ENCODE assay signal across 11 cellular contexts in genomic region chr20:38091447-38092216, GRCh38. TPM values are rescaled to one million over a fixed set of nuclear protein-coding genes. Genes with fewer than 3 reads are reported as not detected.
DNase-seq lines count a peak whose midpoint lies in the region; ATAC-seq, FAIRE-seq and TF ChIP-seq lines count a peak whose summit lies in the region.
"Had no signal": no experiment of that assay in that cellular context is flagged by ENCODE, and none has a peak within 500 bp of the region (broad histone marks: within the 10 kb centered on the region; RNA-seq: fewer than 3 reads in every experiment).

No MANE protein-coding gene starts in this region.

- dilution Hi-C loops in IMR-90 (cut with HindIII; ENCODE audit: low sequenced_read_pairs, unreplicated experiment) = no loop called here

- peak overlapping the region; percentile 27; the same call in 1 of the 2 replicates for H2BK20ac ChIP-seq in IMR-90 (ENCODE audit: low read depth, low read length)

- H2AK9ac ChIP-seq in IMR-90 (replicated peaks; ENCODE audit: low read depth, low read length, poor library complexity) = no peak overlapping the region

- no CpG with 5 or more reads among the region's 6 CpGs for WGBS in IMR-90 (ENCODE audit: extremely low coverage in 2 of 2, insufficient read length in 1 of 2), 2 experiments

- no peaks in the 10 kb centered on the region for H4K20me1 ChIP-seq in IMR-90 (ENCODE audit: insufficient read depth, low read length)

- peak overlapping the region; percentile 57; the same call in 1 of the 2 replicates for H3K18ac ChIP-seq in IMR-90 (ENCODE audit: low read depth, low read length)

- H3K4me2 ChIP-seq in IMR-90 (ENCODE audit: low read depth, low read length) (peak overlapping the region; percentile 15; the same call in 1 of the 2 replicates), parathyroid adenoma (ENCODE audit: low read length) (no peak overlapping the region)
- H3K4me2 ChIP-seq: GM23338 had no signal

- H3K4me3 Mint-ChIP-seq in endothelial cell (ENCODE audit: unreplicated experiment) = no peak overlapping the region
- H3K4me3 Mint-ChIP-seq: GM23338 had no signal

- H2BK120ac ChIP-seq in IMR-90 (ENCODE audit: low read depth, low read length) = peak overlapping the region; percentile 27

- TF ChIP-seq CTCF in IMR-90 (conservative IDR thresholded peaks at IDR 0.05; ENCODE audit: low read depth, low read length) (no peak), endothelial cell (IDR thresholded peaks at IDR 0.05; ENCODE audit: unreplicated experiment) (no peak), parathyroid adenoma (IDR thresholded peaks at IDR 0.05) (no peak)

- peak overlapping the region; percentile 14; the same call in 1 of the 2 replicates for H3K4ac ChIP-seq in IMR-90 (ENCODE audit: low read depth, low read length)

- no peak overlapping the region; the same call in 1 of the 2 replicates for H3K23ac ChIP-seq in IMR-90 (ENCODE audit: low read depth, low read length)

- H3K36me3 ChIP-seq in IMR-90 (ENCODE audit: control insufficient read depth, insufficient read depth, low read length) (peaks cover 20% of the 10 kb centered on the region), parathyroid adenoma (ENCODE audit: control insufficient read depth, insufficient read depth, low read length) (no peaks in the 10 kb centered on the region)

- no peaks in the 10 kb centered on the region for H3K9me3 ChIP-seq in IMR-90 (ENCODE audit: control insufficient read depth, insufficient read depth, low read length)
- H3K9me3 ChIP-seq in parathyroid adenoma (ENCODE audit: control insufficient read depth, low read length) = no peaks in the 10 kb centered on the region

- intact Hi-C loops in IMR-90 (cut with micrococcal nuclease) = no loop called here

- H3K27ac ChIP-seq in IMR-90 (ENCODE audit: insufficient read depth, low read length) (peak overlapping the region; percentile 82), parathyroid adenoma (peak overlapping the region; percentile 29)

- H3K4me3 ChIP-seq in IMR-90 (ENCODE audit: insufficient read depth, low read depth, low read length) (no peak overlapping the region), parathyroid adenoma (ENCODE audit: low read depth, low read length) (no peak overlapping the region)
- H3K4me3 ChIP-seq: GM23338 had no signal

- DNase-seq in GM12892 (ENCODE audit: insufficient read length) (no peak), IMR-90 (peak; percentile 27), endothelial cell (ENCODE audit: low spot score) (no peak), NCI-H446 treated with DMSO at 0.1 percent for 48 hours (lab: John Stamatoyannopoulos, UW) (no peak), putamen (ENCODE audit: low spot score) (no peak), kidney tubule cell (ENCODE audit: low spot score) (no peak)
- DNase-seq in stimulated activated CD4-positive, alpha-beta T cell treated with anti-CD3 and anti-CD28 coated beads, Interleukin-4, amount 100 ng/mL, for 4 hours = no peak
- DNase-seq: OCI-M1; stimulated activated CD4-positive, alpha-beta T cell treated with anti-CD3 and anti-CD28 coated beads, Interleukin-2, amount 100 ng/mL, for 48 hours had no signal

- H3K9me1 ChIP-seq in IMR-90 (ENCODE audit: insufficient read depth, low read length) = peaks cover 26% of the 10 kb centered on the region

- H3K27me3 Mint-ChIP-seq in endothelial cell (ENCODE audit: unreplicated experiment) = peaks cover 6% of the 10 kb centered on the region

- peaks cover 15 to 61% of the 10 kb centered on the region in 2 experiments for H3K79me1 ChIP-seq in IMR-90 (ENCODE audit: low read depth in 1 of 2, low read length in 2 of 2)

- in situ Hi-C loops in IMR-90 (cut with MboI; ENCODE audit: low sequenced_read_pairs) = no loop called here

- peaks cover 14% of the 10 kb centered on the region for H3K4me1 Mint-ChIP-seq in endothelial cell (ENCODE audit: unreplicated experiment)

- POLR2A ChIA-PET in IMR-90 (lab: Charles Lee; ENCODE audit: unreplicated experiment) = no interaction called here

- TF ChIP-seq POLR2A in GM12892 (IDR thresholded peaks at IDR 0.05; ENCODE audit: low read depth, low read length) (no peak), IMR-90 (IDR thresholded peaks at IDR 0.05; ENCODE audit: low read depth, low read length) (no peak)

- no peak for TF ChIP-seq RAD21 in IMR-90 (IDR thresholded peaks at IDR 0.05; ENCODE audit: low read length)

- peak overlapping the region; percentile 49; the same call in 1 of the 2 replicates for H4K5ac ChIP-seq in IMR-90 (ENCODE audit: low read depth, low read length)

- H3K79me2 ChIP-seq in parathyroid adenoma = no peaks in the 10 kb centered on the region

- peaks cover 24% of the 10 kb centered on the region for H3K36me3 Mint-ChIP-seq in endothelial cell (ENCODE audit: low read depth, unreplicated experiment)

- CTCF ChIA-PET in IMR-90 (lab: Yijun Ruan, JAX) = no interaction called here

- H2BK15ac ChIP-seq in IMR-90 (ENCODE audit: low read depth, low read length) = peak overlapping the region; percentile 9; the same call in 1 of the 3 replicates

- H3K27me3 ChIP-seq in IMR-90 (ENCODE audit: control insufficient read depth, insufficient read depth, low read length) (no peaks in the 10 kb centered on the region), parathyroid adenoma (ENCODE audit: control insufficient read depth, insufficient read depth, low read length) (no peaks in the 10 kb centered on the region)

- H3K4me1 ChIP-seq in IMR-90 (ENCODE audit: control insufficient read depth, insufficient read depth, low read length) (peaks cover 26% of the 10 kb centered on the region), parathyroid adenoma (peaks cover 17% of the 10 kb centered on the region)

- no peak overlapping the region for H2AFZ ChIP-seq in IMR-90 (replicated peaks; ENCODE audit: low read length, poor library complexity)
- H2AFZ ChIP-seq in parathyroid adenoma = no peak overlapping the region
- H2AFZ ChIP-seq: GM23338 had no signal

- H3K27ac Mint-ChIP-seq in endothelial cell (ENCODE audit: unreplicated experiment) = peak overlapping the region; percentile 16
- H3K27ac Mint-ChIP-seq: GM23338 had no signal

- peak overlapping the region; percentile 31; the same call in 1 of the 2 replicates for H2AK5ac ChIP-seq in IMR-90 (ENCODE audit: low read depth, low read length)

- peak; percentile 89 for FAIRE-seq in GM12892 (lab: Jason Lieb, UNC)

- H3K9me3 Mint-ChIP-seq in endothelial cell (ENCODE audit: unreplicated experiment) = no peaks in the 10 kb centered on the region
- H3K9me3 Mint-ChIP-seq: GM23338 had no signal

- H4K91ac ChIP-seq in IMR-90 (ENCODE audit: insufficient read depth, low read depth, low read length) = no peak overlapping the region

- H2BK5ac ChIP-seq in IMR-90 (ENCODE audit: low read depth, low read length, poor library complexity, severe bottlenecking) = peak overlapping the region; percentile 60

- peak; percentile 38; the same call in 1 of the 2 replicates for ATAC-seq in IMR-90 (ENCODE audit: low read depth)
- ATAC-seq: GM23338 had no signal

- peak overlapping the region; percentile 13 to 60; a peak in 3 of 4 replicates for H4K8ac ChIP-seq in IMR-90 (ENCODE audit: low read depth in 2 of 2, low read length in 2 of 2)

- peak overlapping the region; percentile 24; the same call in 1 of the 2 replicates for H3K9ac ChIP-seq in IMR-90 (ENCODE audit: low read depth, low read length)
- no peak overlapping the region for H3K9ac ChIP-seq in parathyroid adenoma

- BruUV-seq in IMR-90 (replicated peaks; lab: Mats Ljungman, UMichigan) = no TSS peak

- peak overlapping the region; percentile 50 for H3K14ac ChIP-seq in IMR-90 (replicated peaks; ENCODE audit: low read depth, low read length)

- peak overlapping the region; percentile 35 for H3K56ac ChIP-seq in IMR-90 (ENCODE audit: extremely low read depth, insufficient read depth, low read length)

TF ChIP-seq in IMR-90, 13 proteins besides CTCF, POLR2A, EP300 and RAD21:
- TF ChIP-seq NFE2L2 (IDR thresholded peaks at IDR 0.05; ENCODE audit: low read depth, low read length) (no peak), USF2 (IDR thresholded peaks at IDR 0.05; ENCODE audit: low read depth, low read length) (no peak), CHD1 (IDR thresholded peaks at IDR 0.05; ENCODE audit: low read depth, low read length) (no peak), BHLHE40 (IDR thresholded peaks at IDR 0.05; ENCODE audit: low read depth, low read length) (no peak)

RNA-seq across cellular contexts. Expression of gene RPRD1B, which starts 58.1 kb away (rescaled TPM):
- polyA plus RNA-seq in GM12892 (2012; ENCODE audit: missing spikeins) = 19.6 TPM
- total RNA-seq in IMR-90 (2012; rRNA removed) (8.4 and 9.2 TPM in 2 replicates), endothelial cell (ENCODE audit: unreplicated experiment) (24.1 TPM)
- 7.8 and 9.9 TPM in 2 replicates for polyA plus RNA-seq in IMR-90 (2012; rRNA removed)
- polyA plus RNA-seq in IMR-90 (2012; cell fraction: cytosol; rRNA removed) = 3.4 and 3.9 TPM in 2 replicates
- 5.4 and 21.8 TPM in 2 replicates for polyA plus RNA-seq in IMR-90 (2012; cell fraction: nucleus; rRNA removed; ENCODE audit: low replicate concordance)

RNA-seq across cellular contexts. Expression of gene TTI1, which starts 58.4 kb away (rescaled TPM):
- polyA plus RNA-seq in GM12892 (2012; ENCODE audit: missing spikeins) = 17.6 TPM
- total RNA-seq in IMR-90 (2012; rRNA removed) (16.9 and 17.6 TPM in 2 replicates), endothelial cell (ENCODE audit: unreplicated experiment) (31.9 TPM)
- 12.5 and 13.4 TPM in 2 replicates for polyA plus RNA-seq in IMR-90 (2012; rRNA removed)
- polyA plus RNA-seq in IMR-90 (2012; cell fraction: cytosol; rRNA removed) = 4.6 and 6.4 TPM in 2 replicates
- polyA plus RNA-seq in IMR-90 (2012; cell fraction: nucleus; rRNA removed; ENCODE audit: low replicate concordance) = 10.3 and 11.0 TPM in 2 replicates
